16 cellular contexts compared by ENCODE assay signal in genomic region chr19:33509774-33510173, GRCh38. TPM values are rescaled to one million over a fixed set of nuclear protein-coding genes. Genes with fewer than 3 reads are reported as not detected.
DNase-seq lines count a peak whose midpoint lies in the region; ATAC-seq, FAIRE-seq and TF ChIP-seq lines count a peak whose summit lies in the region.
"Had no signal": no experiment of that assay in that cellular context is flagged by ENCODE, and none has a peak within 500 bp of the region (broad histone marks: within the 10 kb centered on the region; RNA-seq: fewer than 3 reads in every experiment).

No MANE protein-coding gene starts in this region.

- no peak for DNase-seq in activated CD4-positive, alpha-beta T cell treated with anti-CD3 and anti-CD28 coated beads, Interleukin-2, amount 10 ng/mL, durations not matched to agents 7 days and 5 days
- no peak for DNase-seq in activated CD4-positive, alpha-beta T cell treated with anti-CD3 and anti-CD28 coated beads for 1 hour
- DNase-seq in bronchial epithelial cell (ENCODE audit: low read depth): no peak
- peak; percentile 60 for DNase-seq in left lobe of liver (ENCODE audit: low spot score)
- peak; percentile 61 for DNase-seq in ureter (ENCODE audit: low spot score)
- DNase-seq in stimulated activated CD4-positive, alpha-beta T cell treated with anti-CD3 and anti-CD28 coated beads, Interleukin-4, amount 100 ng/mL, for 24 hours: no peak
- DNase-seq: COR-L47, GM23248, MM.1S, NCI-H1092 treated with DMSO at 0.1 percent for 48 hours, NCI-H1694 treated with DMSO at 0.1 percent for 48 hours, NCI-H748 treated with DMSO at 0.1 percent for 48 hours had no signal

- no peaks in the 10 kb centered on the region for H3K36me3 ChIP-seq in bronchial epithelial cell (ENCODE audit: control insufficient read depth, insufficient read depth, low read length)

- no peak overlapping the region for H3K4me3 Mint-ChIP-seq in activated CD4-positive, alpha-beta T cell treated with anti-CD3 and anti-CD28 coated beads, Interleukin-2, amount 10 ng/mL, durations not matched to agents 7 days and 5 days

- peak; percentile 7 for FAIRE-seq in bronchial epithelial cell (lab: Jason Lieb, UNC)
- FAIRE-seq: G401.6 had no signal

- no peaks in the 10 kb centered on the region for H3K27me3 ChIP-seq in bronchial epithelial cell (ENCODE audit: control insufficient read depth, insufficient read depth, low read length)

- H3K27me3 Mint-ChIP-seq in activated CD4-positive, alpha-beta T cell treated with anti-CD3 and anti-CD28 coated beads, Interleukin-2, amount 10 ng/mL, durations not matched to agents 7 days and 5 days: no peaks in the 10 kb centered on the region

- peaks cover 9% of the 10 kb centered on the region for H3K4me1 Mint-ChIP-seq in activated CD4-positive, alpha-beta T cell treated with anti-CD3 and anti-CD28 coated beads, Interleukin-2, amount 10 ng/mL, durations not matched to agents 7 days and 5 days

- TF ChIP-seq CTCF in bronchial epithelial cell (IDR thresholded peaks at IDR 0.05; ENCODE audit: insufficient read depth, low read length, severe bottlenecking): no peak

- H3K4me3 ChIP-seq in bronchial epithelial cell (ENCODE audit: low read depth, low read length): no peak overlapping the region
- H3K4me3 ChIP-seq: GM23248 had no signal

- peak overlapping the region; percentile 9 for H3K27ac Mint-ChIP-seq in activated CD4-positive, alpha-beta T cell treated with anti-CD3 and anti-CD28 coated beads, Interleukin-2, amount 10 ng/mL, durations not matched to agents 7 days and 5 days

- peak; percentile 33 for ATAC-seq in left lobe of liver
- no peak for ATAC-seq in GM21390 (IDR thresholded peaks at IDR 0.05; ENCODE audit: unreplicated experiment)
- no peak for ATAC-seq in GM18520 (IDR thresholded peaks at IDR 0.05; ENCODE audit: unreplicated experiment)
- ATAC-seq: HCT116 had no signal

- H3K36me3 Mint-ChIP-seq in activated CD4-positive, alpha-beta T cell treated with anti-CD3 and anti-CD28 coated beads, Interleukin-2, amount 10 ng/mL, durations not matched to agents 7 days and 5 days (ENCODE audit: low read depth): peaks cover under 1% of the 10 kb centered on the region

- CTCF ChIA-PET in activated CD4-positive, alpha-beta T cell treated with anti-CD3 and anti-CD28 coated beads, Interleukin-2, amount 10 ng/mL, durations not matched to agents 7 days and 5 days (lab: Charles Lee): interaction anchor here (1.5 kb wide), 1 partner anchor 21 kb away, joined by 3 read pairs; no protein-coding TSS in a partner anchor

- POLR2A ChIA-PET in activated CD4-positive, alpha-beta T cell treated with anti-CD3 and anti-CD28 coated beads, Interleukin-2, amount 10 ng/mL, durations not matched to agents 7 days and 5 days (lab: Charles Lee): no interaction called here

- no peaks in the 10 kb centered on the region for H3K9me3 Mint-ChIP-seq in activated CD4-positive, alpha-beta T cell treated with anti-CD3 and anti-CD28 coated beads, Interleukin-2, amount 10 ng/mL, durations not matched to agents 7 days and 5 days

RNA-seq across cellular contexts. Expression of gene PEPD, which starts 11.8 kb away (rescaled TPM):
- 10 to 100 TPM; 38.1 to 44.5 TPM for total RNA-seq in activated CD4-positive, alpha-beta T cell treated with anti-CD3 and anti-CD28 coated beads, Interleukin-2, amount 10 ng/mL, durations not matched to agents 7 days and 5 days
- total RNA-seq in bronchial epithelial cell (33.7 and 35.8 TPM in 2 replicates), left lobe of liver (201 TPM), ureter (86.6 TPM)

Comparison
In these comparisons a context has a peak if more than half of its experiments do, and no peak if none do; other contexts are left out.
1. DNase-seq: peak in left lobe of liver (single experiment) and ureter (single experiment); none in activated CD4-positive, alpha-beta T cell treated with anti-CD3 and anti-CD28 coated beads, Interleukin-2, amount 10 ng/mL, durations not matched to agents 7 days and 5 days (single experiment), activated CD4-positive, alpha-beta T cell treated with anti-CD3 and anti-CD28 coated beads for 1 hour (single experiment), bronchial epithelial cell (single experiment) and stimulated activated CD4-positive, alpha-beta T cell treated with anti-CD3 and anti-CD28 coated beads, Interleukin-4, amount 100 ng/mL, for 24 hours (single experiment).